Comparison of ENCODE assay signal across 12 cellular contexts in the genomic region with DNA sequence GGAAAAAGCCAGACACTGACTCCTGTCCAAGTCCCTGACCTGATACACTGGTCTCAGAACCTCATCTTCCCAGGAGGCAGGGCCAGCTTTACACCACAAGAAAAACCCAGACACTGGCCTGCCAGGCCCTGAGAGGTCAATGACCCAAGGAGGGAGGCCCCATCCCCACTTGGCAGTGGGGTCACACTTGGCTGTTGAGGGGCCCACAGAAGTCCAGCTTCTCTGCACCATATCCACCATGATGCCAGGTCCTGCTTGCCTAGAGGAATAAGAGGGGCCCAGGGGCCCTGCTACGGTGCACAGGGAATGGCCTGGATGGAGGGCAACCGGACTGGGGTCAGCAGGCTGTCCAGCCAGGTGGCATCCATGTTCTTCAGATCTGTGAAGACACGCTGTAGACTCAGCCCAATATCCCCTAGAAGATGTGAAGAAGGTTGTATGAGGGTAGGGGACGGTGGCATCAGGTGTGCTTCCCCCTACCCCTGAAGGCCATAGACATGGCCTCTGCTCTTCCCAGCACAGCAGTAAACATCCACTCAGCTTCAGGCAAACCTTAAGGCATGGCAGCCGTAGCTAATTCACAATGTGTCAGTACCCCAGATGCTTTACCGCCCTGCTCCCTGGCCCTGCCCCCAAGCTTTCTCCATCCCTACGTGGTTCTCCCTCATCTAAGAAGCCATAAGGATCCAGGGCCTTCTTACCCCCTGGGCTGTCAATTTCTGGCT. TPM values are rescaled to one million over a fixed set of nuclear protein-coding genes. Genes with fewer than 3 reads are reported as not detected.
DNase-seq lines count a peak whose midpoint lies in the region; ATAC-seq and TF ChIP-seq lines count a peak whose summit lies in the region.
"Had no signal": no experiment of that assay in that cellular context is flagged by ENCODE, and none has a peak within 500 bp of the region (broad histone marks: within the 10 kb centered on the region; RNA-seq: fewer than 3 reads in every experiment).

No MANE protein-coding gene starts in this region.

- no peaks in the 10 kb centered on the region for H3K27me3 Mint-ChIP-seq in IgD-negative memory B cell
- no peaks in the 10 kb centered on the region for H3K27me3 Mint-ChIP-seq in activated naive CD4-positive, alpha-beta T cell treated with anti-CD3 and anti-CD28 coated beads, Interleukin-2, amount 10 ng/mL, durations not matched to agents 7 days and 5 days
- no peaks in the 10 kb centered on the region for H3K27me3 Mint-ChIP-seq in naive thymus-derived CD8-positive, alpha-beta T cell
- H3K27me3 Mint-ChIP-seq: brain had no signal

- H3K4me2 ChIP-seq in BLaER1, result 0 out of 2 replicates have a peak overlapping the region, but pooled peaks have one; percentile 16
- H3K4me2 ChIP-seq: smooth muscle cell had no signal

- H3K27ac Mint-ChIP-seq in IgD-negative memory B cell, result peak overlapping the region; percentile 54 to 88 (median 59)
- peak overlapping the region; percentile 69 for H3K27ac Mint-ChIP-seq in activated naive CD4-positive, alpha-beta T cell treated with anti-CD3 and anti-CD28 coated beads, Interleukin-2, amount 10 ng/mL, durations not matched to agents 7 days and 5 days
- peak overlapping the region; percentile 54 to 98 (median 88) for H3K27ac Mint-ChIP-seq in naive thymus-derived CD8-positive, alpha-beta T cell
- H3K27ac Mint-ChIP-seq: brain had no signal

- no peak for ATAC-seq in naive thymus-derived CD8-positive, alpha-beta T cell
- ATAC-seq in HG03175 (IDR thresholded peaks at IDR 0.05; ENCODE audit: unreplicated experiment) (no peak), GM21737 (IDR thresholded peaks at IDR 0.05; ENCODE audit: unreplicated experiment) (no peak)

- H3K27ac ChIP-seq in BLaER1, result peak overlapping the region; percentile 28; the same call in 1 of the 2 replicates

- no peaks in the 10 kb centered on the region for H3K27me3 ChIP-seq in BLaER1

- 0 out of 2 replicates have a peak overlapping the region, but pooled peaks have one; percentile 27 for H3K9ac ChIP-seq in BLaER1

- no peak overlapping the region for H3K4me3 ChIP-seq in BLaER1
- H3K4me3 ChIP-seq: smooth muscle cell had no signal

- H3K4me3 Mint-ChIP-seq in IgD-negative memory B cell, result peak overlapping the region in 3 of 4 donors; percentile 44 to 80 (median 67)
- peak overlapping the region; percentile 26 for H3K4me3 Mint-ChIP-seq in activated naive CD4-positive, alpha-beta T cell treated with anti-CD3 and anti-CD28 coated beads, Interleukin-2, amount 10 ng/mL, durations not matched to agents 7 days and 5 days
- peak overlapping the region in 6 of 10 donors; percentile 8 to 62 (median 30) for H3K4me3 Mint-ChIP-seq in naive thymus-derived CD8-positive, alpha-beta T cell
- H3K4me3 Mint-ChIP-seq: brain had no signal

- CTCF ChIA-PET in activated naive CD4-positive, alpha-beta T cell treated with anti-CD3 and anti-CD28 coated beads, Interleukin-2, amount 10 ng/mL, durations not matched to agents 7 days and 5 days (lab: Charles Lee), result interaction anchor here (0.9 kb wide), 1 partner anchor 17 kb away, joined by 3 read pairs; no protein-coding TSS in a partner anchor
- CTCF ChIA-PET in HEK293T (lab: Yijun Ruan, JAX), result no interaction called here

- no peaks in the 10 kb centered on the region for H3K9me3 ChIP-seq in BLaER1

- POLR2A ChIA-PET in naive thymus-derived CD8-positive, alpha-beta T cell (lab: Charles Lee), result interaction anchor here (0.5 to 23.2 kb wide), 7 partner anchors 12 to 79 kb away, joined by 3 to 648 read pairs (median 4); no protein-coding TSS in a partner anchor
- POLR2A ChIA-PET in HEK293T (lab: Yijun Ruan, JAX), result interaction anchor here (1.4 kb wide), 2 partner anchors 12 to 114 kb away, joined by 3 read pairs; a partner anchor contains a TSS

- DNase-seq in activated naive CD4-positive, alpha-beta T cell treated with anti-CD3 and anti-CD28 coated beads, Interleukin-2, amount 10 ng/mL, durations not matched to agents 7 days and 5 days, result no peak
- peak in 2 of 10 donors; percentile 15 to 55 for DNase-seq in naive thymus-derived CD8-positive, alpha-beta T cell
- DNase-seq in NCI-H1105 treated with DMSO at 0.1 percent for 48 hours (lab: John Stamatoyannopoulos, UW) (no peak), HEK293T (ENCODE audit: extremely low spot score) (no peak)
- DNase-seq: IMR-90, NCI-H1694 treated with DMSO at 0.1 percent for 48 hours had no signal

- H3K36me3 ChIP-seq in BLaER1, result peaks cover 80% of the 10 kb centered on the region

- peaks cover 83% of the 10 kb centered on the region for H4K20me1 ChIP-seq in BLaER1

- no peaks in the 10 kb centered on the region for H3K9me3 Mint-ChIP-seq in IgD-negative memory B cell
- H3K9me3 Mint-ChIP-seq in activated naive CD4-positive, alpha-beta T cell treated with anti-CD3 and anti-CD28 coated beads, Interleukin-2, amount 10 ng/mL, durations not matched to agents 7 days and 5 days, result no peaks in the 10 kb centered on the region
- no peaks in the 10 kb centered on the region for H3K9me3 Mint-ChIP-seq in naive thymus-derived CD8-positive, alpha-beta T cell
- H3K9me3 Mint-ChIP-seq: brain had no signal

- peaks cover 12% of the 10 kb centered on the region for H3K36me3 Mint-ChIP-seq in IgD-negative memory B cell
- peaks cover 62% of the 10 kb centered on the region for H3K36me3 Mint-ChIP-seq in activated naive CD4-positive, alpha-beta T cell treated with anti-CD3 and anti-CD28 coated beads, Interleukin-2, amount 10 ng/mL, durations not matched to agents 7 days and 5 days
- peaks cover 0 to 78% (median 36%) of the 10 kb centered on the region in 3 donors for H3K36me3 Mint-ChIP-seq in naive thymus-derived CD8-positive, alpha-beta T cell

- peaks cover 87% of the 10 kb centered on the region for H3K4me1 ChIP-seq in BLaER1

- peaks cover 36 to 60% (median 48%) of the 10 kb centered on the region in 3 donors for H3K4me1 Mint-ChIP-seq in IgD-negative memory B cell
- H3K4me1 Mint-ChIP-seq in activated naive CD4-positive, alpha-beta T cell treated with anti-CD3 and anti-CD28 coated beads, Interleukin-2, amount 10 ng/mL, durations not matched to agents 7 days and 5 days, result peaks cover 80% of the 10 kb centered on the region
- peaks cover 39 to 92% (median 82%) of the 10 kb centered on the region in 4 donors for H3K4me1 Mint-ChIP-seq in naive thymus-derived CD8-positive, alpha-beta T cell
- H3K4me1 Mint-ChIP-seq: brain had no signal

TF ChIP-seq in HEK293T, 16 proteins besides CTCF, POLR2A, EP300 and RAD21:
- TF ChIP-seq L3MBTL2 (conservative IDR thresholded peaks at IDR 0.05) (no peak), SP1 (IDR thresholded peaks at IDR 0.05) (no peak), FOXM1 (IDR thresholded peaks at IDR 0.05; ENCODE audit: borderline replicate concordance) (no peak), ELF4 (IDR thresholded peaks at IDR 0.05) (no peak), NFRKB (IDR thresholded peaks at IDR 0.05) (no peak), BHLHE40 (IDR thresholded peaks at IDR 0.05; ENCODE audit: borderline replicate concordance) (no peak), SUZ12 (IDR thresholded peaks at IDR 0.05) (no peak), TARDBP (IDR thresholded peaks at IDR 0.05) (no peak), FOXA1 (IDR thresholded peaks at IDR 0.05) (no peak)

RNA-seq across cellular contexts. Expression of a gene that starts 6.8 kb away (rescaled TPM):
- polyA plus RNA-seq in IgD-negative memory B cell, result 207 TPM
- 100 to 1,000 TPM; 116 to 127 TPM for total RNA-seq in naive thymus-derived CD8-positive, alpha-beta T cell
- 100 to 1,000 TPM; 108 to 218 (median 141) TPM for polyA plus RNA-seq in naive thymus-derived CD8-positive, alpha-beta T cell

RNA-seq across cellular contexts. Expression of a gene that starts 59.5 kb away (rescaled TPM):
- polyA plus RNA-seq in IgD-negative memory B cell, result not detected
- total RNA-seq in naive thymus-derived CD8-positive, alpha-beta T cell, result not detected
- polyA plus RNA-seq in naive thymus-derived CD8-positive, alpha-beta T cell, result not detected
- total RNA-seq: IMR-90, smooth muscle cell had no signal
- polyA plus RNA-seq: IMR-90, smooth muscle cell had no signal
